22 cellular contexts compared by ENCODE assay signal in the genomic region with DNA sequence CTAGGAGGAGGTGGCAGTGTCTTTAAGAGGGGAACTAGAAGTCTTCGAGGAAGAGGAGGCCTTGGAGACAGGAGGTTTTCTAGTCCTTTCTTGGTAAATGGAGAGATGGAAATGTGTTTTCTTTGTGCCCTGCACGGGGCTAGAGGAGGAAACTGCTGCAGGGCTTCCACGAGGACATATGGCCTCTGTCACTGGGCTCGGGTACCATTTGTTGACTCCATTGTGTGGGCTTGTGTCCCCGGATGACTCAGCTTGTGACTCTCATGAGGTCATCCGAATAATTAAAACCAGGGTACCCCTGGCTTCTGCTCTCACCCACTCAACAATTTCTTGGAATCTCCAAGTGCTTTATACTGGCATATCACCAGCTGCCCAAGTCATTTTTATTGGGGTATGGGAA.
DNase-seq lines count a peak whose midpoint lies in the region; ATAC-seq and TF ChIP-seq lines count a peak whose summit lies in the region.
"Had no signal": no experiment of that assay in that cellular context is flagged by ENCODE, and none has a peak within 500 bp of the region (broad histone marks: within the 10 kb centered on the region; RNA-seq: fewer than 3 reads in every experiment).

No MANE protein-coding gene starts in this region.

- H3K27ac ChIP-seq in endodermal cell (ENCODE audit: low read depth, low read length) (no peak overlapping the region), upper lobe of right lung (no peak overlapping the region)
- H3K27ac ChIP-seq: A549, BLaER1, C4-2B, GM23248 had no signal

- H3K4me3 Mint-ChIP-seq in endodermal cell, result no peak overlapping the region
- H3K4me3 Mint-ChIP-seq in activated naive CD8-positive, alpha-beta T cell treated with anti-CD3 and anti-CD28 coated beads, Interleukin-2, amount 50 U/mL, for 24 hours, result no peak overlapping the region
- H3K4me3 Mint-ChIP-seq: B cell; CD4-positive, CD25-positive, alpha-beta regulatory T cell; CD8-positive, alpha-beta T cell; HFFc6 had no signal

- no peaks in the 10 kb centered on the region for H3K27me3 ChIP-seq in endodermal cell (ENCODE audit: control insufficient read depth, insufficient read depth, low read length, poor library complexity, severe bottlenecking)
- H3K27me3 ChIP-seq in upper lobe of right lung, result no peaks in the 10 kb centered on the region
- H3K27me3 ChIP-seq: BLaER1 had no signal

- DNase-seq in DMS 273 (lab: John Stamatoyannopoulos, UW; ENCODE audit: unreplicated experiment) (peak; percentile 48), ELF-1 (ENCODE audit: low read depth, low spot score) (peak; percentile 16), NCI-H69 (lab: John Stamatoyannopoulos, UW) (peak; percentile 57), endodermal cell (peak; percentile 54), upper lobe of right lung (no peak), mucosa of descending colon (no peak), posterior vena cava (ENCODE audit: low spot score) (no peak)
- no peak for DNase-seq in activated naive CD8-positive, alpha-beta T cell treated with anti-CD3 and anti-CD28 coated beads, Interleukin-2, amount 50 U/mL, for 24 hours
- DNase-seq: 8988T; ACHN; Caco-2; CD4-positive, CD25-positive, alpha-beta regulatory T cell; CD8-positive, alpha-beta T cell; DMS53; DMS79 treated with DMSO at 0.1 percent for 48 hours; GM23248; HFFc6 had no signal

- H3K27ac Mint-ChIP-seq in endodermal cell, result no peak overlapping the region
- H3K27ac Mint-ChIP-seq in activated naive CD8-positive, alpha-beta T cell treated with anti-CD3 and anti-CD28 coated beads, Interleukin-2, amount 50 U/mL, for 24 hours, result no peak overlapping the region
- H3K27ac Mint-ChIP-seq: B cell; CD4-positive, CD25-positive, alpha-beta regulatory T cell; CD8-positive, alpha-beta T cell; HFFc6 had no signal

- no peaks in the 10 kb centered on the region for H3K9me3 Mint-ChIP-seq in endodermal cell
- H3K9me3 Mint-ChIP-seq in activated naive CD8-positive, alpha-beta T cell treated with anti-CD3 and anti-CD28 coated beads, Interleukin-2, amount 50 U/mL, for 24 hours, result no peaks in the 10 kb centered on the region
- H3K9me3 Mint-ChIP-seq: CD8-positive, alpha-beta T cell had no signal

- no peaks in the 10 kb centered on the region for H3K36me3 Mint-ChIP-seq in endodermal cell (ENCODE audit: low read depth)
- no peaks in the 10 kb centered on the region for H3K36me3 Mint-ChIP-seq in activated naive CD8-positive, alpha-beta T cell treated with anti-CD3 and anti-CD28 coated beads, Interleukin-2, amount 50 U/mL, for 24 hours (ENCODE audit: low read depth)
- H3K36me3 Mint-ChIP-seq: CD4-positive, CD25-positive, alpha-beta regulatory T cell; CD8-positive, alpha-beta T cell had no signal

- ATAC-seq in upper lobe of right lung (no peak), mucosa of descending colon (no peak)
- no peak for ATAC-seq in activated naive CD8-positive, alpha-beta T cell treated with anti-CD3 and anti-CD28 coated beads, Interleukin-2, amount 50 U/mL, for 24 hours
- ATAC-seq: A549; CD8-positive, alpha-beta T cell had no signal

- intact Hi-C loops in upper lobe of right lung (cut with DNase I) (no loop called here), mucosa of descending colon (cut with DNase I, micrococcal nuclease) (no loop called here), posterior vena cava (cut with DNase I) (no loop called here)

- H3K36me3 ChIP-seq in endodermal cell (ENCODE audit: control insufficient read depth, insufficient read depth, low read length) (no peaks in the 10 kb centered on the region), upper lobe of right lung (no peaks in the 10 kb centered on the region), mucosa of descending colon (ENCODE audit: low read depth) (no peaks in the 10 kb centered on the region)
- H3K36me3 ChIP-seq: BLaER1, HAP-1 had no signal

- H3K9ac ChIP-seq in endodermal cell (ENCODE audit: extremely low read depth, low read length, poor library complexity, severe bottlenecking), result no peak overlapping the region
- H3K9ac ChIP-seq: BLaER1, GM23248 had no signal

- H3K4me1 ChIP-seq in endodermal cell (ENCODE audit: control insufficient read depth, insufficient read depth, low read length) (peaks cover 12% of the 10 kb centered on the region), upper lobe of right lung (no peaks in the 10 kb centered on the region), mucosa of descending colon (ENCODE audit: low read depth) (no peaks in the 10 kb centered on the region)
- H3K4me1 ChIP-seq: A549, Caco-2, HAP-1 had no signal

- H3K27me3 Mint-ChIP-seq in endodermal cell (ENCODE audit: insufficient read depth), result no peaks in the 10 kb centered on the region
- no peaks in the 10 kb centered on the region for H3K27me3 Mint-ChIP-seq in activated naive CD8-positive, alpha-beta T cell treated with anti-CD3 and anti-CD28 coated beads, Interleukin-2, amount 50 U/mL, for 24 hours
- H3K27me3 Mint-ChIP-seq: B cell; CD4-positive, CD25-positive, alpha-beta regulatory T cell had no signal

- no peak overlapping the region for H3K4me3 ChIP-seq in endodermal cell (ENCODE audit: low read length)
- H3K4me3 ChIP-seq in upper lobe of right lung, result no peak overlapping the region
- H3K4me3 ChIP-seq in mucosa of descending colon, result no peak overlapping the region
- H3K4me3 ChIP-seq: A549, BLaER1, GM23248, HAP-1 had no signal

- peaks cover 41% of the 10 kb centered on the region for H3K4me1 Mint-ChIP-seq in endodermal cell
- H3K4me1 Mint-ChIP-seq in activated naive CD8-positive, alpha-beta T cell treated with anti-CD3 and anti-CD28 coated beads, Interleukin-2, amount 50 U/mL, for 24 hours, result no peaks in the 10 kb centered on the region
- H3K4me1 Mint-ChIP-seq: B cell; CD4-positive, CD25-positive, alpha-beta regulatory T cell had no signal

- H3K9me3 ChIP-seq in endodermal cell (ENCODE audit: control insufficient read depth, low read length), result no peaks in the 10 kb centered on the region
- H3K9me3 ChIP-seq in upper lobe of right lung, result no peaks in the 10 kb centered on the region
- H3K9me3 ChIP-seq in mucosa of descending colon, result no peaks in the 10 kb centered on the region
- H3K9me3 ChIP-seq: A549, BLaER1, Caco-2, HAP-1 had no signal

- TF ChIP-seq CTCF in endodermal cell (conservative IDR thresholded peaks at IDR 0.05), result no peak
- TF ChIP-seq CTCF in upper lobe of right lung (IDR thresholded peaks at IDR 0.05), result no peak
- no peak for TF ChIP-seq CTCF in mucosa of descending colon (IDR thresholded peaks at IDR 0.05)

- 75 to 77% methylated on average over 4 to 6 of the region's 6 CpGs for WGBS in endodermal cell (ENCODE audit: insufficient coverage in 1 of 2, insufficient read length in 1 of 2), 2 experiments

Comparison
In these comparisons a context has a peak if more than half of its experiments do, and no peak if none do; other contexts are left out.
1. DNase-seq: peak in DMS 273 (single experiment), ELF-1 (single experiment), NCI-H69 (single experiment) and endodermal cell (single experiment); none in upper lobe of right lung (single experiment), mucosa of descending colon (0 of 3), posterior vena cava (single experiment) and activated naive CD8-positive, alpha-beta T cell treated with anti-CD3 and anti-CD28 coated beads, Interleukin-2, amount 50 U/mL, for 24 hours (single experiment).